2 cellular contexts compared by ENCODE assay signal in the genomic region with DNA sequence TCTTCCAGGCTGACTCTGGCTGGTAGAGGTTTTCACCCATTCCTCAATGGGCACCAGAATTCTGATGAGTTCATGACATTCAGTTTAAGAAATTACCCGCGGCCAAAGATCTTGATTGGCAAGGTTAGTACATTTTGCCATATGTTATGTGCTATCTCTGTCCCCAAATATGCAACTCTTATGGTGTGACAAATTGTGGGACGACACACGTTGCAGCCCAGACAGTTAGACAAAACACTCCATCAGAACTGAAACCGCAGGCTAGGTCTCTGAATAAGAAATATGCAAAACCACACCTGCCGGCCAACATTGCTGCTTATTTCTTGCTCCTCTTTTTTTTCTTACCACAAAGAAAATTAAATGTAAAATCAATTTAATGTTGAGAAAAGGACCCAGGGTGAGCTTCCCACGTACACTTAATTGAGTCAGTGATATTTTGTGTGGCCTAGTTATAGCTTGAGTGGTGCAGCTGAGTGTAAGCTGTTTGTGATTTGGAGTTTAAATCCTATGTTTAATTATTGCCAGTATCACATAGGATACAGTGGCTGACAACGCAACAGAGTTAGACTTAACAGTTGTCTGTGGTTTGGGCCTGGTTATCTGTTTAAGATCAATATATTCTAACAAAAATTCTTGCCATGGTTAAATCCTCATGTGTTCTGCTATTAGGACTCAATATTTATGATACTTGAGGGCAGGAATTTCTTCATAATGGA.
TF ChIP-seq lines count a peak whose summit lies in the region.

No MANE protein-coding gene starts in this region.

TF ChIP-seq in GM23338, 12 proteins besides CTCF, POLR2A, EP300 and RAD21:
- no peak for TF ChIP-seq STAT1 (IDR thresholded peaks at IDR 0.05; ENCODE audit: unreplicated experiment)
- TF ChIP-seq, protein P1, sequence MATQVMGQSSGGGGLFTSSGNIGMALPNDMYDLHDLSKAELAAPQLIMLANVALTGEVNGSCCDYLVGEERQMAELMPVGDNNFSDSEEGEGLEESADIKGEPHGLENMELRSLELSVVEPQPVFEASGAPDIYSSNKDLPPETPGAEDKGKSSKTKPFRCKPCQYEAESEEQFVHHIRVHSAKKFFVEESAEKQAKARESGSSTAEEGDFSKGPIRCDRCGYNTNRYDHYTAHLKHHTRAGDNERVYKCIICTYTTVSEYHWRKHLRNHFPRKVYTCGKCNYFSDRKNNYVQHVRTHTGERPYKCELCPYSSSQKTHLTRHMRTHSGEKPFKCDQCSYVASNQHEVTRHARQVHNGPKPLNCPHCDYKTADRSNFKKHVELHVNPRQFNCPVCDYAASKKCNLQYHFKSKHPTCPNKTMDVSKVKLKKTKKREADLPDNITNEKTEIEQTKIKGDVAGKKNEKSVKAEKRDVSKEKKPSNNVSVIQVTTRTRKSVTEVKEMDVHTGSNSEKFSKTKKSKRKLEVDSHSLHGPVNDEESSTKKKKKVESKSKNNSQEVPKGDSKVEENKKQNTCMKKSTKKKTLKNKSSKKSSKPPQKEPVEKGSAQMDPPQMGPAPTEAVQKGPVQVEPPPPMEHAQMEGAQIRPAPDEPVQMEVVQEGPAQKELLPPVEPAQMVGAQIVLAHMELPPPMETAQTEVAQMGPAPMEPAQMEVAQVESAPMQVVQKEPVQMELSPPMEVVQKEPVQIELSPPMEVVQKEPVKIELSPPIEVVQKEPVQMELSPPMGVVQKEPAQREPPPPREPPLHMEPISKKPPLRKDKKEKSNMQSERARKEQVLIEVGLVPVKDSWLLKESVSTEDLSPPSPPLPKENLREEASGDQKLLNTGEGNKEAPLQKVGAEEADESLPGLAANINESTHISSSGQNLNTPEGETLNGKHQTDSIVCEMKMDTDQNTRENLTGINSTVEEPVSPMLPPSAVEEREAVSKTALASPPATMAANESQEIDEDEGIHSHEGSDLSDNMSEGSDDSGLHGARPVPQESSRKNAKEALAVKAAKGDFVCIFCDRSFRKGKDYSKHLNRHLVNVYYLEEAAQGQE (IDR thresholded peaks at IDR 0.05; ENCODE audit: unreplicated experiment) = no peak

TF ChIP-seq in GM12878, 131 proteins besides CTCF, POLR2A, EP300 and RAD21 (continues in another document):
- TF ChIP-seq, protein P2, sequence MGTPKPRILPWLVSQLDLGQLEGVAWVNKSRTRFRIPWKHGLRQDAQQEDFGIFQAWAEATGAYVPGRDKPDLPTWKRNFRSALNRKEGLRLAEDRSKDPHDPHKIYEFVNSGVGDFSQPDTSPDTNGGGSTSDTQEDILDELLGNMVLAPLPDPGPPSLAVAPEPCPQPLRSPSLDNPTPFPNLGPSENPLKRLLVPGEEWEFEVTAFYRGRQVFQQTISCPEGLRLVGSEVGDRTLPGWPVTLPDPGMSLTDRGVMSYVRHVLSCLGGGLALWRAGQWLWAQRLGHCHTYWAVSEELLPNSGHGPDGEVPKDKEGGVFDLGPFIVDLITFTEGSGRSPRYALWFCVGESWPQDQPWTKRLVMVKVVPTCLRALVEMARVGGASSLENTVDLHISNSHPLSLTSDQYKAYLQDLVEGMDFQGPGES (IDR thresholded peaks at IDR 0.05) = no peak
- TF ChIP-seq, protein P3, sequence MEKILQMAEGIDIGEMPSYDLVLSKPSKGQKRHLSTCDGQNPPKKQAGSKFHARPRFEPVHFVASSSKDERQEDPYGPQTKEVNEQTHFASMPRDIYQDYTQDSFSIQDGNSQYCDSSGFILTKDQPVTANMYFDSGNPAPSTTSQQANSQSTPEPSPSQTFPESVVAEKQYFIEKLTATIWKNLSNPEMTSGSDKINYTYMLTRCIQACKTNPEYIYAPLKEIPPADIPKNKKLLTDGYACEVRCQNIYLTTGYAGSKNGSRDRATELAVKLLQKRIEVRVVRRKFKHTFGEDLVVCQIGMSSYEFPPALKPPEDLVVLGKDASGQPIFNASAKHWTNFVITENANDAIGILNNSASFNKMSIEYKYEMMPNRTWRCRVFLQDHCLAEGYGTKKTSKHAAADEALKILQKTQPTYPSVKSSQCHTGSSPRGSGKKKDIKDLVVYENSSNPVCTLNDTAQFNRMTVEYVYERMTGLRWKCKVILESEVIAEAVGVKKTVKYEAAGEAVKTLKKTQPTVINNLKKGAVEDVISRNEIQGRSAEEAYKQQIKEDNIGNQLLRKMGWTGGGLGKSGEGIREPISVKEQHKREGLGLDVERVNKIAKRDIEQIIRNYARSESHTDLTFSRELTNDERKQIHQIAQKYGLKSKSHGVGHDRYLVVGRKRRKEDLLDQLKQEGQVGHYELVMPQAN (conservative IDR thresholded peaks at IDR 0.05) = no peak
- no peak for TF ChIP-seq ZZZ3 (IDR thresholded peaks at IDR 0.05; ENCODE audit: control insufficient read depth, insufficient read length, low read depth)
- TF ChIP-seq, protein P4, sequence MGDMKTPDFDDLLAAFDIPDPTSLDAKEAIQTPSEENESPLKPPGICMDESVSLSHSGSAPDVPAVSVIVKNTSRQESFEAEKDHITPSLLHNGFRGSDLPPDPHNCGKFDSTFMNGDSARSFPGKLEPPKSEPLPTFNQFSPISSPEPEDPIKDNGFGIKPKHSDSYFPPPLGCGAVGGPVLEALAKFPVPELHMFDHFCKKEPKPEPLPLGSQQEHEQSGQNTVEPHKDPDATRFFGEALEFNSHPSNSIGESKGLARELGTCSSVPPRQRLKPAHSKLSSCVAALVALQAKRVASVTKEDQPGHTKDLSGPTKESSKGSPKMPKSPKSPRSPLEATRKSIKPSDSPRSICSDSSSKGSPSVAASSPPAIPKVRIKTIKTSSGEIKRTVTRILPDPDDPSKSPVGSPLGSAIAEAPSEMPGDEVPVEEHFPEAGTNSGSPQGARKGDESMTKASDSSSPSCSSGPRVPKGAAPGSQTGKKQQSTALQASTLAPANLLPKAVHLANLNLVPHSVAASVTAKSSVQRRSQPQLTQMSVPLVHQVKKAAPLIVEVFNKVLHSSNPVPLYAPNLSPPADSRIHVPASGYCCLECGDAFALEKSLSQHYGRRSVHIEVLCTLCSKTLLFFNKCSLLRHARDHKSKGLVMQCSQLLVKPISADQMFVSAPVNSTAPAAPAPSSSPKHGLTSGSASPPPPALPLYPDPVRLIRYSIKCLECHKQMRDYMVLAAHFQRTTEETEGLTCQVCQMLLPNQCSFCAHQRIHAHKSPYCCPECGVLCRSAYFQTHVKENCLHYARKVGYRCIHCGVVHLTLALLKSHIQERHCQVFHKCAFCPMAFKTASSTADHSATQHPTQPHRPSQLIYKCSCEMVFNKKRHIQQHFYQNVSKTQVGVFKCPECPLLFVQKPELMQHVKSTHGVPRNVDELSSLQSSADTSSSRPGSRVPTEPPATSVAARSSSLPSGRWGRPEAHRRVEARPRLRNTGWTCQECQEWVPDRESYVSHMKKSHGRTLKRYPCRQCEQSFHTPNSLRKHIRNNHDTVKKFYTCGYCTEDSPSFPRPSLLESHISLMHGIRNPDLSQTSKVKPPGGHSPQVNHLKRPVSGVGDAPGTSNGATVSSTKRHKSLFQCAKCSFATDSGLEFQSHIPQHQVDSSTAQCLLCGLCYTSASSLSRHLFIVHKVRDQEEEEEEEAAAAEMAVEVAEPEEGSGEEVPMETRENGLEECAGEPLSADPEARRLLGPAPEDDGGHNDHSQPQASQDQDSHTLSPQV (IDR thresholded peaks at IDR 0.05) = no peak
- TF ChIP-seq CHD2 (IDR thresholded peaks at IDR 0.05; ENCODE audit: borderline replicate concordance, low read depth, low read length) = no peak
- no peak; the same call in 1 of the 2 replicates for TF ChIP-seq IKZF1 (conservative IDR thresholded peaks at IDR 0.05)
- TF ChIP-seq KDM1A (IDR thresholded peaks at IDR 0.05; ENCODE audit: borderline replicate concordance) = no peak
- TF ChIP-seq POLR2AphosphoS2 (IDR thresholded peaks at IDR 0.05; ENCODE audit: low read depth, low read length) = no peak
- TF ChIP-seq, protein P5, sequence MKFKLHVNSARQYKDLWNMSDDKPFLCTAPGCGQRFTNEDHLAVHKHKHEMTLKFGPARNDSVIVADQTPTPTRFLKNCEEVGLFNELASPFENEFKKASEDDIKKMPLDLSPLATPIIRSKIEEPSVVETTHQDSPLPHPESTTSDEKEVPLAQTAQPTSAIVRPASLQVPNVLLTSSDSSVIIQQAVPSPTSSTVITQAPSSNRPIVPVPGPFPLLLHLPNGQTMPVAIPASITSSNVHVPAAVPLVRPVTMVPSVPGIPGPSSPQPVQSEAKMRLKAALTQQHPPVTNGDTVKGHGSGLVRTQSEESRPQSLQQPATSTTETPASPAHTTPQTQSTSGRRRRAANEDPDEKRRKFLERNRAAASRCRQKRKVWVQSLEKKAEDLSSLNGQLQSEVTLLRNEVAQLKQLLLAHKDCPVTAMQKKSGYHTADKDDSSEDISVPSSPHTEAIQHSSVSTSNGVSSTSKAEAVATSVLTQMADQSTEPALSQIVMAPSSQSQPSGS (IDR thresholded peaks at IDR 0.05; ENCODE audit: low read length) = no peak
- no peak for TF ChIP-seq GATAD2B (conservative IDR thresholded peaks at IDR 0.05; ENCODE audit: low read depth)
- peak; percentile 88; the same call in 2 of the 3 replicates for TF ChIP-seq POU2F2 (IDR thresholded peaks at IDR 0.05; ENCODE audit: borderline replicate concordance, low read depth, low read length)
- TF ChIP-seq, protein P6, sequence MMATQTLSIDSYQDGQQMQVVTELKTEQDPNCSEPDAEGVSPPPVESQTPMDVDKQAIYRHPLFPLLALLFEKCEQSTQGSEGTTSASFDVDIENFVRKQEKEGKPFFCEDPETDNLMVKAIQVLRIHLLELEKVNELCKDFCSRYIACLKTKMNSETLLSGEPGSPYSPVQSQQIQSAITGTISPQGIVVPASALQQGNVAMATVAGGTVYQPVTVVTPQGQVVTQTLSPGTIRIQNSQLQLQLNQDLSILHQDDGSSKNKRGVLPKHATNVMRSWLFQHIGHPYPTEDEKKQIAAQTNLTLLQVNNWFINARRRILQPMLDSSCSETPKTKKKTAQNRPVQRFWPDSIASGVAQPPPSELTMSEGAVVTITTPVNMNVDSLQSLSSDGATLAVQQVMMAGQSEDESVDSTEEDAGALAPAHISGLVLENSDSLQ (IDR thresholded peaks at IDR 0.05) = no peak
- no peak for TF ChIP-seq ESRRA (IDR thresholded peaks at IDR 0.05; ENCODE audit: low read length)
- no peak for TF ChIP-seq RELA (IDR thresholded peaks at IDR 0.05; ENCODE audit: borderline replicate concordance, partially characterized antibody)
- no peak for TF ChIP-seq TCF3 (IDR thresholded peaks at IDR 0.05; ENCODE audit: borderline replicate concordance, insufficient read depth, low read depth, low read length)
- TF ChIP-seq FOS (IDR thresholded peaks at IDR 0.05; ENCODE audit: borderline replicate concordance, extremely low read depth, insufficient read length) = no peak
- TF ChIP-seq CEBPB (IDR thresholded peaks at IDR 0.05; ENCODE audit: borderline replicate concordance in 1 of 2, low read depth in 2 of 2, low read length in 2 of 2) = no peak
- TF ChIP-seq, protein P7, sequence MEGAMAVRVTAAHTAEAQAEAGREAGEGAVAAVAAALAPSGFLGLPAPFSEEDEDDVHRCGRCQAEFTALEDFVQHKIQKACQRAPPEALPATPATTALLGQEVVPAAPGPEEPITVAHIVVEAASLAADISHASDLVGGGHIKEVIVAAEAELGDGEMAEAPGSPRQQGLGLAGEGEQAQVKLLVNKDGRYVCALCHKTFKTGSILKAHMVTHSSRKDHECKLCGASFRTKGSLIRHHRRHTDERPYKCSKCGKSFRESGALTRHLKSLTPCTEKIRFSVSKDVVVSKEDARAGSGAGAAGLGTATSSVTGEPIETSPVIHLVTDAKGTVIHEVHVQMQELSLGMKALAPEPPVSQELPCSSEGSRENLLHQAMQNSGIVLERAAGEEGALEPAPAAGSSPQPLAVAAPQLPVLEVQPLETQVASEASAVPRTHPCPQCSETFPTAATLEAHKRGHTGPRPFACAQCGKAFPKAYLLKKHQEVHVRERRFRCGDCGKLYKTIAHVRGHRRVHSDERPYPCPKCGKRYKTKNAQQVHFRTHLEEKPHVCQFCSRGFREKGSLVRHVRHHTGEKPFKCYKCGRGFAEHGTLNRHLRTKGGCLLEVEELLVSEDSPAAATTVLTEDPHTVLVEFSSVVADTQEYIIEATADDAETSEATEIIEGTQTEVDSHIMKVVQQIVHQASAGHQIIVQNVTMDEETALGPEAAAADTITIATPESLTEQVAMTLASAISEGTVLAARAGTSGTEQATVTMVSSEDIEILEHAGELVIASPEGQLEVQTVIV (IDR thresholded peaks at IDR 0.05; ENCODE audit: borderline replicate concordance, partially characterized antibody) = no peak
- no peak for TF ChIP-seq MTA3 (IDR thresholded peaks at IDR 0.05; ENCODE audit: borderline replicate concordance, low read length)
- no peak for TF ChIP-seq GABPA (IDR thresholded peaks at IDR 0.05; ENCODE audit: low read depth)
- no peak for TF ChIP-seq PAX5 (IDR thresholded peaks at IDR 0.05; ENCODE audit: borderline replicate concordance, low read depth, low read length)
- TF ChIP-seq TCF12 (IDR thresholded peaks at IDR 0.05; ENCODE audit: low read depth, low read length) = 0 out of 2 replicates have a peak, but pooled peaks have one; percentile 15
- no peak for TF ChIP-seq BHLHE40 (IDR thresholded peaks at IDR 0.05; ENCODE audit: borderline replicate concordance in 1 of 2, low read depth in 2 of 2, low read length in 1 of 2)
- no peak for TF ChIP-seq STAT3 (IDR thresholded peaks at IDR 0.05; ENCODE audit: low read depth, low read length)
- no peak for TF ChIP-seq CREB1 (IDR thresholded peaks at IDR 0.05; ENCODE audit: low read depth)
- TF ChIP-seq, protein P8, sequence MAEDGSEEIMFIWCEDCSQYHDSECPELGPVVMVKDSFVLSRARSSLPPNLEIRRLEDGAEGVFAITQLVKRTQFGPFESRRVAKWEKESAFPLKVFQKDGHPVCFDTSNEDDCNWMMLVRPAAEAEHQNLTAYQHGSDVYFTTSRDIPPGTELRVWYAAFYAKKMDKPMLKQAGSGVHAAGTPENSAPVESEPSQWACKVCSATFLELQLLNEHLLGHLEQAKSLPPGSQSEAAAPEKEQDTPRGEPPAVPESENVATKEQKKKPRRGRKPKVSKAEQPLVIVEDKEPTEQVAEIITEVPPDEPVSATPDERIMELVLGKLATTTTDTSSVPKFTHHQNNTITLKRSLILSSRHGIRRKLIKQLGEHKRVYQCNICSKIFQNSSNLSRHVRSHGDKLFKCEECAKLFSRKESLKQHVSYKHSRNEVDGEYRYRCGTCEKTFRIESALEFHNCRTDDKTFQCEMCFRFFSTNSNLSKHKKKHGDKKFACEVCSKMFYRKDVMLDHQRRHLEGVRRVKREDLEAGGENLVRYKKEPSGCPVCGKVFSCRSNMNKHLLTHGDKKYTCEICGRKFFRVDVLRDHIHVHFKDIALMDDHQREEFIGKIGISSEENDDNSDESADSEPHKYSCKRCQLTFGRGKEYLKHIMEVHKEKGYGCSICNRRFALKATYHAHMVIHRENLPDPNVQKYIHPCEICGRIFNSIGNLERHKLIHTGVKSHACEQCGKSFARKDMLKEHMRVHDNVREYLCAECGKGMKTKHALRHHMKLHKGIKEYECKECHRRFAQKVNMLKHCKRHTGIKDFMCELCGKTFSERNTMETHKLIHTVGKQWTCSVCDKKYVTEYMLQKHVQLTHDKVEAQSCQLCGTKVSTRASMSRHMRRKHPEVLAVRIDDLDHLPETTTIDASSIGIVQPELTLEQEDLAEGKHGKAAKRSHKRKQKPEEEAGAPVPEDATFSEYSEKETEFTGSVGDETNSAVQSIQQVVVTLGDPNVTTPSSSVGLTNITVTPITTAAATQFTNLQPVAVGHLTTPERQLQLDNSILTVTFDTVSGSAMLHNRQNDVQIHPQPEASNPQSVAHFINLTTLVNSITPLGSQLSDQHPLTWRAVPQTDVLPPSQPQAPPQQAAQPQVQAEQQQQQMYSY (CRISPR knock-in tag; IDR thresholded peaks at IDR 0.05) = no peak
